Comparison of ENCODE assay signal across 1 cellular context in the genomic region with DNA sequence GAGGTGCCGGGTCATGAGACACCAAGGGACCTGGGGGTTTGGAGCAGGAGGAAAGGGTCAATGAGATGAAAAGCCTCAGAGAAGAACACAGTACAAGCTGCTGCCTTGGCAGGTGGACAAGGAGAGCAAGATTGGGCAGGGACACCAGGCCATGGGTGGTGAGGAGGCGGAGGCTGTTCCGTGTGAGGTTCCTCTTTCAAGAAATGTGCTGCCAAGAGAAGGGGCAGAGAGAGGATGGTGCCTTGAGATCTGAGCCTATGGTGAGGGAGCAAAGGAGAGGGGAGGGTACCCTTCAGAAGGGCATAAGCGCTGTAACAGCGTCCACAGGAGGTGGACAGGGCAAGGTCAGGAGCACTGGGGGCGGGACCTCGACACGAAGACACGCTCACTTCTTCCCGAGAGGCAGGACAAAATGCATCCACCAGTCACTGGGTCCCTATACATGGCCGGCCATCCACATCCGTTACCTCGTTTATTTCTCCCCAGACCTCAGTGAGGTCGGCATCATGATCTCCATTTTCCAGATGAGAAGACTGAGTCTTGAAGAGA.
TF ChIP-seq lines count a peak whose summit lies in the region.

No MANE protein-coding gene starts in this region.

TF ChIP-seq in PFSK-1, 5 proteins besides CTCF, POLR2A, EP300 and RAD21 (continued from another document):
- TF ChIP-seq, protein P1, sequence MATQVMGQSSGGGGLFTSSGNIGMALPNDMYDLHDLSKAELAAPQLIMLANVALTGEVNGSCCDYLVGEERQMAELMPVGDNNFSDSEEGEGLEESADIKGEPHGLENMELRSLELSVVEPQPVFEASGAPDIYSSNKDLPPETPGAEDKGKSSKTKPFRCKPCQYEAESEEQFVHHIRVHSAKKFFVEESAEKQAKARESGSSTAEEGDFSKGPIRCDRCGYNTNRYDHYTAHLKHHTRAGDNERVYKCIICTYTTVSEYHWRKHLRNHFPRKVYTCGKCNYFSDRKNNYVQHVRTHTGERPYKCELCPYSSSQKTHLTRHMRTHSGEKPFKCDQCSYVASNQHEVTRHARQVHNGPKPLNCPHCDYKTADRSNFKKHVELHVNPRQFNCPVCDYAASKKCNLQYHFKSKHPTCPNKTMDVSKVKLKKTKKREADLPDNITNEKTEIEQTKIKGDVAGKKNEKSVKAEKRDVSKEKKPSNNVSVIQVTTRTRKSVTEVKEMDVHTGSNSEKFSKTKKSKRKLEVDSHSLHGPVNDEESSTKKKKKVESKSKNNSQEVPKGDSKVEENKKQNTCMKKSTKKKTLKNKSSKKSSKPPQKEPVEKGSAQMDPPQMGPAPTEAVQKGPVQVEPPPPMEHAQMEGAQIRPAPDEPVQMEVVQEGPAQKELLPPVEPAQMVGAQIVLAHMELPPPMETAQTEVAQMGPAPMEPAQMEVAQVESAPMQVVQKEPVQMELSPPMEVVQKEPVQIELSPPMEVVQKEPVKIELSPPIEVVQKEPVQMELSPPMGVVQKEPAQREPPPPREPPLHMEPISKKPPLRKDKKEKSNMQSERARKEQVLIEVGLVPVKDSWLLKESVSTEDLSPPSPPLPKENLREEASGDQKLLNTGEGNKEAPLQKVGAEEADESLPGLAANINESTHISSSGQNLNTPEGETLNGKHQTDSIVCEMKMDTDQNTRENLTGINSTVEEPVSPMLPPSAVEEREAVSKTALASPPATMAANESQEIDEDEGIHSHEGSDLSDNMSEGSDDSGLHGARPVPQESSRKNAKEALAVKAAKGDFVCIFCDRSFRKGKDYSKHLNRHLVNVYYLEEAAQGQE (IDR thresholded peaks at IDR 0.05; ENCODE audit: insufficient read depth in 1 of 2, low read depth in 2 of 2, low read length in 2 of 2): no peak
- TF ChIP-seq FOXP2 (optimal IDR thresholded peaks at IDR 0.05; ENCODE audit: borderline replicate concordance, extremely low read depth, extremely low read length, insufficient read depth) (no peak), TAF1 (IDR thresholded peaks at IDR 0.05; ENCODE audit: borderline replicate concordance, insufficient read depth, low read length) (no peak), POLR2AphosphoS5 (IDR thresholded peaks at IDR 0.05; ENCODE audit: low read depth, low read length) (0 out of 2 replicates have a peak, but pooled peaks have one; percentile 15)
